ENCODE assay signal across 2 cellular contexts in genomic region chr3:12302564-12302963, GRCh38.
TF ChIP-seq lines count a peak whose summit lies in the region.

No MANE protein-coding gene starts in this region.

TF ChIP-seq in SK-N-SH treated with all-trans-retinoic acid at 6 μM for 48 hours, 23 proteins besides CTCF, POLR2A, EP300 and RAD21:
- TF ChIP-seq RARB (CRISPR knock-in tag; IDR thresholded peaks at IDR 0.05), result no peak
- peak; percentile 92 for TF ChIP-seq ZNF70 (CRISPR knock-in tag; IDR thresholded peaks at IDR 0.05)
- TF ChIP-seq ISL1 (CRISPR knock-in tag; IDR thresholded peaks at IDR 0.05), result peak; percentile 36; the same call in 1 of the 2 replicates
- TF ChIP-seq CSDC2 (CRISPR knock-in tag; IDR thresholded peaks at IDR 0.05), result peak; percentile 61; the same call in 1 of the 2 replicates
TF ChIP-seq in SK-N-SH treated with all-trans-retinoic acid at 6 μM for 48 hours: peak in this region for 3.

TF ChIP-seq in SK-N-SH, 30 proteins besides CTCF, POLR2A, EP300 and RAD21:
- no peak for TF ChIP-seq REST (IDR thresholded peaks at IDR 0.05; ENCODE audit: low read depth, low read length)
- TF ChIP-seq GABPA (IDR thresholded peaks at IDR 0.05; ENCODE audit: low read depth), result no peak
TF ChIP-seq in SK-N-SH: peak in this region for 0.
